Comparison of ENCODE assay signal across 8 cellular contexts in genomic region chr12:27142102-27142721, GRCh38. TPM values are rescaled to one million over a fixed set of nuclear protein-coding genes. Genes with fewer than 3 reads are reported as not detected.
DNase-seq lines count a peak whose midpoint lies in the region; ATAC-seq and TF ChIP-seq lines count a peak whose summit lies in the region.

No MANE protein-coding gene starts in this region.

- H3K4me3 ChIP-seq in Jurkat, Clone E6-1 (ENCODE audit: low read length) = no peak overlapping the region
- H3K4me3 ChIP-seq in OCI-LY7 (ENCODE audit: low read depth, low read length, poor library complexity, severe bottlenecking) (no peak overlapping the region), cardiac muscle cell (no peak overlapping the region), prostate gland (no peak overlapping the region)

- no peak overlapping the region for H2AFZ ChIP-seq in OCI-LY7 (ENCODE audit: low read length)

- WGBS in prostate gland = 36% methylated on average over 3 of the region's 3 CpGs

- H3K27me3 ChIP-seq in cardiac muscle cell (no peaks in the 10 kb centered on the region), prostate gland (replicated peaks; ENCODE audit: insufficient read depth) (no peaks in the 10 kb centered on the region)

- TF ChIP-seq CTCF in OCI-LY7 (conservative IDR thresholded peaks at IDR 0.05; ENCODE audit: low read length) (peak; percentile 97), cardiac muscle cell (IDR thresholded peaks at IDR 0.05; ENCODE audit: low read depth, low read length) (peak; percentile 83), prostate gland (IDR thresholded peaks at IDR 0.05) (peak; percentile 33 to 75 (median 60))

- H3K27me3 Mint-ChIP-seq in activated naive CD8-positive, alpha-beta T cell treated with anti-CD3 and anti-CD28 coated beads, Interleukin-2, amount 50 U/mL, for 24 hours = no peaks in the 10 kb centered on the region

- TF ChIP-seq POLR2A in prostate gland (IDR thresholded peaks at IDR 0.05) = no peak

- H3K36me3 Mint-ChIP-seq in activated naive CD8-positive, alpha-beta T cell treated with anti-CD3 and anti-CD28 coated beads, Interleukin-2, amount 50 U/mL, for 24 hours (ENCODE audit: low read depth) = no peaks in the 10 kb centered on the region

- intact Hi-C loops in OCI-LY7 (cut with micrococcal nuclease; ENCODE audit: unreplicated experiment) = loop anchor here (2.0 to 5.0 kb wide), 3 partner anchors 105 to 165 kb away; no protein-coding TSS in a partner anchor
- intact Hi-C loops in prostate gland (cut with DNase I) = loop anchor here (5.0 kb wide), 1 partner anchor 120 kb away; the partner anchor contains the start of gene MED21

- no peaks in the 10 kb centered on the region for H3K9me3 ChIP-seq in OCI-LY7 (ENCODE audit: low read length)
- H3K9me3 ChIP-seq in cardiac muscle cell (ENCODE audit: low read depth) = no peaks in the 10 kb centered on the region
- H3K9me3 ChIP-seq in prostate gland = no peaks in the 10 kb centered on the region

- no peaks in the 10 kb centered on the region for H4K20me1 ChIP-seq in OCI-LY7 (ENCODE audit: insufficient read depth, low read length)

- H3K9me3 Mint-ChIP-seq in activated naive CD8-positive, alpha-beta T cell treated with anti-CD3 and anti-CD28 coated beads, Interleukin-2, amount 50 U/mL, for 24 hours = no peaks in the 10 kb centered on the region

- H3K9me2 ChIP-seq in OCI-LY7 (ENCODE audit: insufficient read depth, low read length) = no peaks in the 10 kb centered on the region

- H3K36me3 ChIP-seq in OCI-LY7 (ENCODE audit: insufficient read depth, low read length) (no peaks in the 10 kb centered on the region), cardiac muscle cell (no peaks in the 10 kb centered on the region), prostate gland (no peaks in the 10 kb centered on the region)

- no peak for ATAC-seq in activated naive CD8-positive, alpha-beta T cell treated with anti-CD3 and anti-CD28 coated beads, Interleukin-2, amount 50 U/mL, for 24 hours
- ATAC-seq in HG03469 (IDR thresholded peaks at IDR 0.05; ENCODE audit: unreplicated experiment) = no peak
- ATAC-seq in GM19035 (IDR thresholded peaks at IDR 0.05; ENCODE audit: unreplicated experiment) = no peak

- POLR2A ChIA-PET in OCI-LY7 (lab: Charles Lee) = no interaction called here

- H3K4me3 Mint-ChIP-seq in activated naive CD8-positive, alpha-beta T cell treated with anti-CD3 and anti-CD28 coated beads, Interleukin-2, amount 50 U/mL, for 24 hours = no peak overlapping the region

- H3K27ac ChIP-seq in OCI-LY7 (ENCODE audit: low read depth, low read length, poor library complexity, severe bottlenecking) = no peak overlapping the region
- H3K27ac ChIP-seq in cardiac muscle cell = no peak overlapping the region
- H3K27ac ChIP-seq in prostate gland = no peak overlapping the region

- H3K4me1 Mint-ChIP-seq in activated naive CD8-positive, alpha-beta T cell treated with anti-CD3 and anti-CD28 coated beads, Interleukin-2, amount 50 U/mL, for 24 hours = peaks cover 17% of the 10 kb centered on the region

- no peak overlapping the region for H3K27ac Mint-ChIP-seq in activated naive CD8-positive, alpha-beta T cell treated with anti-CD3 and anti-CD28 coated beads, Interleukin-2, amount 50 U/mL, for 24 hours

- no peak overlapping the region for H3K4me2 ChIP-seq in OCI-LY7 (ENCODE audit: low read length)

- DNase-seq in EH (ENCODE audit: low read depth) (peak; percentile 82), OCI-LY7 (ENCODE audit: low spot score) (peak; percentile 57), cardiac muscle cell (ENCODE audit: low read depth in 1 of 2, low spot score in 1 of 2) (peak; percentile 85 to 90), prostate gland (ENCODE audit: low spot score) (peak; percentile 55)
- DNase-seq in Jurkat, Clone E6-1 (ENCODE audit: low read depth, low spot score) = peak; percentile 44
- peak; percentile 50 for DNase-seq in activated naive CD8-positive, alpha-beta T cell treated with anti-CD3 and anti-CD28 coated beads, Interleukin-2, amount 50 U/mL, for 24 hours

- CTCF ChIA-PET in OCI-LY7 (lab: Charles Lee; ENCODE audit: unreplicated experiment) = no interaction called here

- no TSS peak for BruUV-seq in OCI-LY7 (replicated peaks; lab: Mats Ljungman, UMichigan)

- H3K4me1 ChIP-seq in OCI-LY7 (ENCODE audit: insufficient read depth, low read length, poor library complexity, severe bottlenecking) (no peaks in the 10 kb centered on the region), cardiac muscle cell (ENCODE audit: low read depth) (no peaks in the 10 kb centered on the region), prostate gland (replicated peaks) (no peaks in the 10 kb centered on the region)

- no peaks in the 10 kb centered on the region for H3K79me2 ChIP-seq in OCI-LY7 (ENCODE audit: insufficient read depth, low read depth, low read length)

RNA-seq across cellular contexts. Expression of gene C12orf71, which starts 59.8 kb away (rescaled TPM):
- not detected for polyA plus RNA-seq in Jurkat, Clone E6-1 (2012; ENCODE audit: insufficient read depth, insufficient read length)
- total RNA-seq in OCI-LY7 (2014; rRNA removed; shearing (Covaris generic)) = not detected in 2 replicates
- total RNA-seq in OCI-LY7 (2022) (not detected in 2 replicates), cardiac muscle cell (not detected in 2 replicates), prostate gland (not detected)
- polyA plus RNA-seq in cardiac muscle cell = not detected in 2 replicates
